ENCODE assay signal across 19 cellular contexts in genomic region chr6:34455831-34456230, GRCh38. TPM values are rescaled to one million over a fixed set of nuclear protein-coding genes. Genes with fewer than 3 reads are reported as not detected.
DNase-seq lines count a peak whose midpoint lies in the region; ATAC-seq and TF ChIP-seq lines count a peak whose summit lies in the region.
"Had no signal": no experiment of that assay in that cellular context is flagged by ENCODE, and none has a peak within 500 bp of the region (broad histone marks: within the 10 kb centered on the region; RNA-seq: fewer than 3 reads in every experiment).

No MANE protein-coding gene starts in this region.

- CTCF ChIA-PET in A673 (lab: Charles Lee), result no interaction called here
- CTCF ChIA-PET in activated CD8-positive, alpha-beta T cell treated with anti-CD3 and anti-CD28 coated beads for 36 hours (lab: Charles Lee), result interaction anchor here (5.9 kb wide), 1 partner anchor 154 kb away, joined by 119 read pairs; no protein-coding TSS in a partner anchor

- ATAC-seq in activated CD8-positive, alpha-beta T cell treated with anti-CD3 and anti-CD28 coated beads for 36 hours, result peak; percentile 35
- ATAC-seq in GM18909 (IDR thresholded peaks at IDR 0.05; ENCODE audit: poor library complexity, unreplicated experiment) (no peak), GM21737 (IDR thresholded peaks at IDR 0.05; ENCODE audit: unreplicated experiment) (no peak)
- ATAC-seq: Right ventricle myocardium inferior had no signal

- POLR2A ChIA-PET in A673 (lab: Charles Lee; ENCODE audit: low non-redundant PET), result no interaction called here
- POLR2A ChIA-PET in activated CD8-positive, alpha-beta T cell treated with anti-CD3 and anti-CD28 coated beads for 36 hours (lab: Charles Lee), result interaction anchor here (1.6 kb wide), 1 partner anchor 30 kb away, joined by 4 read pairs; the partner anchor contains the start of gene RPS10

- no peak overlapping the region for H3K27ac ChIP-seq in A673 (ENCODE audit: low read depth, low read length, poor library complexity, severe bottlenecking)
- H3K27ac ChIP-seq: HL-60, PC-9 had no signal

- no peak overlapping the region for H3K27ac Mint-ChIP-seq in activated CD8-positive, alpha-beta T cell treated with anti-CD3 and anti-CD28 coated beads for 36 hours
- H3K27ac Mint-ChIP-seq: HFFc6 had no signal

- H3K4me3 ChIP-seq in A673 (ENCODE audit: low read depth, low read length, poor library complexity, severe bottlenecking) (no peak overlapping the region), GM12865 (ENCODE audit: low read depth, low read length) (no peak overlapping the region)
- H3K4me3 ChIP-seq: PC-9 had no signal

- H3K4me1 ChIP-seq in A673 (ENCODE audit: insufficient read depth, low read length, poor library complexity, severe bottlenecking), result no peaks in the 10 kb centered on the region
- H3K4me1 ChIP-seq: BE2C had no signal

- H3K9me3 Mint-ChIP-seq in activated CD8-positive, alpha-beta T cell treated with anti-CD3 and anti-CD28 coated beads for 36 hours, result peaks cover 4% of the 10 kb centered on the region

- H3K36me3 ChIP-seq in A673 (ENCODE audit: insufficient read depth, low read length, poor library complexity, severe bottlenecking), result no peaks in the 10 kb centered on the region
- H3K36me3 ChIP-seq: BE2C had no signal

- BruUV-seq in A673 (replicated peaks; lab: Mats Ljungman, UMichigan), result no TSS peak

- no peaks in the 10 kb centered on the region for H3K36me3 Mint-ChIP-seq in activated CD8-positive, alpha-beta T cell treated with anti-CD3 and anti-CD28 coated beads for 36 hours (ENCODE audit: low read depth)

- H3K27me3 Mint-ChIP-seq in activated CD8-positive, alpha-beta T cell treated with anti-CD3 and anti-CD28 coated beads for 36 hours, result no peaks in the 10 kb centered on the region

- no peak overlapping the region for H3K4me3 Mint-ChIP-seq in activated CD8-positive, alpha-beta T cell treated with anti-CD3 and anti-CD28 coated beads for 36 hours
- H3K4me3 Mint-ChIP-seq: CD4-positive, alpha-beta memory T cell; HFFc6 had no signal

- H3K4me1 Mint-ChIP-seq in activated CD8-positive, alpha-beta T cell treated with anti-CD3 and anti-CD28 coated beads for 36 hours (ENCODE audit: low read depth), result no peaks in the 10 kb centered on the region
- H3K4me1 Mint-ChIP-seq: CD4-positive, alpha-beta memory T cell had no signal

- intact Hi-C loops in A673 (cut with micrococcal nuclease; ENCODE audit: unreplicated experiment), result no loop called here
- intact Hi-C loops in activated CD8-positive, alpha-beta T cell treated with anti-CD3 and anti-CD28 coated beads for 36 hours (cut with micrococcal nuclease), result no loop called here

- no peaks in the 10 kb centered on the region for H3K27me3 ChIP-seq in A673 (replicated peaks; ENCODE audit: insufficient read depth, low read depth, low read length, poor library complexity)
- H3K27me3 ChIP-seq: BE2C had no signal

- H3K9me3 ChIP-seq in A673 (ENCODE audit: low read depth, low read length, poor library complexity, severe bottlenecking), result no peaks in the 10 kb centered on the region
- H3K9me3 ChIP-seq: BE2C had no signal

- DNase-seq in A673 (ENCODE audit: low spot score), result peak; percentile 22
- peak; percentile 30 for DNase-seq in GM12865 (ENCODE audit: low read depth)
- peak; percentile 42 for DNase-seq in NCI-H69 (lab: John Stamatoyannopoulos, UW)
- DNase-seq in activated CD8-positive, alpha-beta T cell treated with anti-CD3 and anti-CD28 coated beads for 36 hours, result no peak
- no peak for DNase-seq in NCI-H2107 treated with DMSO at 0.1 percent for 48 hours (lab: John Stamatoyannopoulos, UW; ENCODE audit: unreplicated experiment)
- DNase-seq in amygdala (lab: John Stamatoyannopoulos, UW), result no peak
- DNase-seq: BE2C; CD4-positive, alpha-beta memory T cell; HFFc6; KBM-7; NCI-H1436; NCI-H2081; NCI-H524 treated with DMSO at 0.1 percent for 48 hours; PC-9 had no signal

- TF ChIP-seq CTCF in A673 (conservative IDR thresholded peaks at IDR 0.05; ENCODE audit: low read depth, low read length) (no peak), GM12865 (IDR thresholded peaks at IDR 0.05; ENCODE audit: insufficient read depth, low read depth, low read length, missing control alignments) (no peak)
- TF ChIP-seq CTCF in activated CD8-positive, alpha-beta T cell treated with anti-CD3 and anti-CD28 coated beads for 36 hours (IDR thresholded peaks at IDR 0.05), result no peak

RNA-seq across cellular contexts. Expression of gene PACSIN1, which starts 10.0 kb away (rescaled TPM):
- 0.13 TPM in 1 of 2 replicates, not detected in the other for total RNA-seq in A673 (2021)
- under 1 TPM; 0.47 to 0.51 TPM for total RNA-seq in activated CD8-positive, alpha-beta T cell treated with anti-CD3 and anti-CD28 coated beads for 36 hours
- total RNA-seq: HFFc6, MCF 10A had no signal

RNA-seq across cellular contexts. Expression of gene RPS10, which starts 30.0 kb away (rescaled TPM):
- total RNA-seq in A673 (2021), result 1,482 and 1,497 TPM in 2 replicates
- 1,000 to 10,000 TPM; 2,208 to 2,269 TPM for total RNA-seq in activated CD8-positive, alpha-beta T cell treated with anti-CD3 and anti-CD28 coated beads for 36 hours

Comparison
In these comparisons a context has a peak if more than half of its experiments do, and no peak if none do; other contexts are left out.
1. DNase-seq: peak in A673 (single experiment), GM12865 (single experiment) and NCI-H69 (single experiment); none in activated CD8-positive, alpha-beta T cell treated with anti-CD3 and anti-CD28 coated beads for 36 hours (single experiment), NCI-H2107 treated with DMSO at 0.1 percent for 48 hours (single experiment) and amygdala (0 of 56).